Comparison of ENCODE assay signal across 16 cellular contexts in genomic region chr5:96370981-96371380, GRCh38.
DNase-seq lines count a peak whose midpoint lies in the region; ATAC-seq and TF ChIP-seq lines count a peak whose summit lies in the region.
"Had no signal": no experiment of that assay in that cellular context is flagged by ENCODE, and none has a peak within 500 bp of the region (broad histone marks: within the 10 kb centered on the region; RNA-seq: fewer than 3 reads in every experiment).

No MANE protein-coding gene starts in this region.

- intact Hi-C loops in stomach (cut with DNase I; ENCODE audit: low total_unique reads) (no loop called here), tibial artery (cut with DNase I; ENCODE audit: low total_unique reads) (no loop called here)

- TF ChIP-seq POLR2A in stomach (IDR thresholded peaks at IDR 0.05), result no peak

- no peaks in the 10 kb centered on the region for H3K27me3 ChIP-seq in stomach
- H3K27me3 ChIP-seq in tibial artery, result no peaks in the 10 kb centered on the region

- 81 to 97% (median 92%) methylated on average over 1 of the region's 1 CpG for WGBS in stomach, 5 donors

- no peak overlapping the region for H3K4me3 ChIP-seq in stomach
- no peak overlapping the region for H3K4me3 ChIP-seq in tibial artery
- H3K4me3 ChIP-seq: PC-9 had no signal

- H3K27ac ChIP-seq in stomach, result no peak overlapping the region
- H3K27ac ChIP-seq in tibial artery, result no peak overlapping the region
- H3K27ac ChIP-seq: HL-60, PC-9 had no signal

- no peaks in the 10 kb centered on the region for H3K4me1 ChIP-seq in stomach
- no peaks in the 10 kb centered on the region for H3K4me1 ChIP-seq in tibial artery

- H3K36me3 ChIP-seq in stomach (no peaks in the 10 kb centered on the region), tibial artery (no peaks in the 10 kb centered on the region)

- peak; percentile 84 for DNase-seq in DMS 273 (lab: John Stamatoyannopoulos, UW; ENCODE audit: unreplicated experiment)
- DNase-seq in NCI-H1105 treated with DMSO at 0.1 percent for 48 hours (lab: John Stamatoyannopoulos, UW), result peak; percentile 40
- DNase-seq in NCI-H446 (lab: John Stamatoyannopoulos, UW), result peak; percentile 10 to 72
- DNase-seq in dermis blood vessel endothelial cell, result peak; percentile 92
- no peak for DNase-seq in AG20443 (ENCODE audit: low spot score)
- DNase-seq in stomach, result no peak
- no peak for DNase-seq in tibial artery
- DNase-seq: AML-193, GF-D8, NCI-H187 treated with DMSO at 0.1 percent for 48 hours, NCI-H510A, PC-9, SK-N-SH, T-helper 1 cell had no signal

- no peak for TF ChIP-seq EP300 in stomach (IDR thresholded peaks at IDR 0.05)

- H3K9me3 ChIP-seq in stomach, result no peaks in the 10 kb centered on the region
- no peaks in the 10 kb centered on the region for H3K9me3 ChIP-seq in tibial artery
- H3K9me3 ChIP-seq: SK-N-SH had no signal

- TF ChIP-seq CTCF in stomach (IDR thresholded peaks at IDR 0.05) (no peak), tibial artery (IDR thresholded peaks at IDR 0.05) (no peak)

- no peak for ATAC-seq in GM18520 (IDR thresholded peaks at IDR 0.05; ENCODE audit: unreplicated experiment)

Comparison
In these comparisons a context has a peak if more than half of its experiments do, and no peak if none do; other contexts are left out.
1. DNase-seq: peak in DMS 273 (single experiment), NCI-H1105 treated with DMSO at 0.1 percent for 48 hours (single experiment), NCI-H446 (2 of 2) and dermis blood vessel endothelial cell (single experiment); none in AG20443 (single experiment), stomach (single experiment) and tibial artery (0 of 2).